11 cellular contexts compared by ENCODE assay signal in genomic region chr11:65643971-65644370, GRCh38. TPM values are rescaled to one million over a fixed set of nuclear protein-coding genes. Genes with fewer than 3 reads are reported as not detected.
DNase-seq lines count a peak whose midpoint lies in the region; ATAC-seq and TF ChIP-seq lines count a peak whose summit lies in the region.
"Had no signal": no experiment of that assay in that cellular context is flagged by ENCODE, and none has a peak within 500 bp of the region (broad histone marks: within the 10 kb centered on the region; RNA-seq: fewer than 3 reads in every experiment).

No MANE protein-coding gene starts in this region.

- TF ChIP-seq CTCF in neural progenitor cell (IDR thresholded peaks at IDR 0.05): no peak
- TF ChIP-seq CTCF in tibial artery (IDR thresholded peaks at IDR 0.05): no peak

- no peak overlapping the region for H3K27ac ChIP-seq in neural progenitor cell
- no peak overlapping the region for H3K27ac ChIP-seq in right cardiac atrium (ENCODE audit: low read length)
- H3K27ac ChIP-seq in tibial artery: no peak overlapping the region

- H3F3A ChIP-seq in neural progenitor cell (ENCODE audit: low read depth): peaks cover under 1% of the 10 kb centered on the region

- H3K9me3 ChIP-seq in NT2/D1 (ENCODE audit: insufficient read depth, low read length): no peaks in the 10 kb centered on the region
- H3K9me3 ChIP-seq in neural progenitor cell (ENCODE audit: low read depth): no peaks in the 10 kb centered on the region
- H3K9me3 ChIP-seq in right cardiac atrium (ENCODE audit: control insufficient read depth, low read length): no peaks in the 10 kb centered on the region
- no peaks in the 10 kb centered on the region for H3K9me3 ChIP-seq in tibial artery
- H3K9me3 ChIP-seq: BLaER1 treated with 17β-estradiol and CSF1 and Interleukin-3, amounts not matched to agents 10 nM and 100 nM; MG63 had no signal

- H4K20me1 ChIP-seq in neural progenitor cell (ENCODE audit: low read depth): peaks cover 6% of the 10 kb centered on the region

- 74% methylated on average over 6 of the region's 6 CpGs for WGBS in right cardiac atrium

- peaks cover 76% of the 10 kb centered on the region for H3K36me3 Mint-ChIP-seq in central memory CD8-positive, alpha-beta T cell (ENCODE audit: insufficient read depth)
- peaks cover 2% of the 10 kb centered on the region for H3K36me3 Mint-ChIP-seq in neural progenitor cell

- no peaks in the 10 kb centered on the region for H3K27me3 Mint-ChIP-seq in central memory CD8-positive, alpha-beta T cell
- H3K27me3 Mint-ChIP-seq in neural progenitor cell (ENCODE audit: insufficient read depth, low read depth): peaks cover 10% of the 10 kb centered on the region

- peak; percentile 25 for DNase-seq in Right ventricle myocardium inferior (ENCODE audit: missing footprints)
- DNase-seq in Right ventricle myocardium superior: no peak
- no peak for DNase-seq in NT2/D1 (ENCODE audit: low read depth, low spot score)
- DNase-seq in central memory CD8-positive, alpha-beta T cell (ENCODE audit: low spot score in 2 of 2): no peak
- DNase-seq in neural progenitor cell (ENCODE audit: low spot score): no peak
- DNase-seq in right cardiac atrium: no peak
- no peak for DNase-seq in tibial artery
- no peak for DNase-seq in NCI-H2171 treated with DMSO at 0.1 percent for 48 hours (lab: John Stamatoyannopoulos, UW)
- DNase-seq: activated T-cell treated with anti-CD3 and anti-CD28 coated beads, Interleukin-2, amount 50 U/mL, for 4 hours; MG63 had no signal

- H3K4me1 Mint-ChIP-seq in central memory CD8-positive, alpha-beta T cell: peaks cover 47% of the 10 kb centered on the region
- H3K4me1 Mint-ChIP-seq in neural progenitor cell: peaks cover 17% of the 10 kb centered on the region

- intact Hi-C loops in Right ventricle myocardium inferior (cut with DNase I) (no loop called here), Right ventricle myocardium superior (cut with DNase I) (no loop called here), right cardiac atrium (cut with DNase I) (no loop called here), tibial artery (cut with DNase I; ENCODE audit: low total_unique reads) (no loop called here)

- peak overlapping the region; percentile 55 for H3K4me3 Mint-ChIP-seq in central memory CD8-positive, alpha-beta T cell
- H3K4me3 Mint-ChIP-seq in neural progenitor cell: no peak overlapping the region
- H3K4me3 Mint-ChIP-seq: activated T-cell treated with anti-CD3 and anti-CD28 coated beads, Interleukin-2, amount 50 U/mL, for 4 hours had no signal

- H3K36me3 ChIP-seq in NT2/D1 (ENCODE audit: insufficient read depth, insufficient read length, low read length) (peaks cover 60% of the 10 kb centered on the region), neural progenitor cell (no peaks in the 10 kb centered on the region), tibial artery (peaks cover 0 to 43% (median 16%) of the 10 kb centered on the region in 3 donors)

- H3K27ac Mint-ChIP-seq in central memory CD8-positive, alpha-beta T cell (ENCODE audit: low read depth): peak overlapping the region; percentile 85
- peak overlapping the region; percentile 78 for H3K27ac Mint-ChIP-seq in neural progenitor cell

- H3K27me3 ChIP-seq in NT2/D1 (ENCODE audit: insufficient read depth, insufficient read length): no peaks in the 10 kb centered on the region
- H3K27me3 ChIP-seq in neural progenitor cell: peaks cover 34% of the 10 kb centered on the region
- H3K27me3 ChIP-seq in right cardiac atrium (ENCODE audit: control insufficient read depth, insufficient read depth): no peaks in the 10 kb centered on the region
- H3K27me3 ChIP-seq in tibial artery: no peaks in the 10 kb centered on the region
- H3K27me3 ChIP-seq: BLaER1 treated with 17β-estradiol and CSF1 and Interleukin-3, amounts not matched to agents 10 nM and 100 nM; MG63 had no signal

- H3K4me1 ChIP-seq in NT2/D1 (ENCODE audit: insufficient read depth, insufficient read length) (peaks cover 28% of the 10 kb centered on the region), neural progenitor cell (no peaks in the 10 kb centered on the region), right cardiac atrium (ENCODE audit: control insufficient read depth, insufficient read depth, low read length) (peaks cover 2% of the 10 kb centered on the region), tibial artery (peaks cover 0 to 32% (median 23%) of the 10 kb centered on the region in 4 donors)

- H3K4me2 ChIP-seq in neural progenitor cell: no peak overlapping the region

- H3K9ac ChIP-seq in NT2/D1 (ENCODE audit: insufficient read length, low read depth) (peak overlapping the region; percentile 10), neural progenitor cell (no peak overlapping the region)

- no peak for ATAC-seq in Right ventricle myocardium inferior
- ATAC-seq in Right ventricle myocardium superior (ENCODE audit: poor library complexity): no peak
- no peak for ATAC-seq in central memory CD8-positive, alpha-beta T cell (replicated peaks; ENCODE audit: extremely low read depth, poor library complexity, severe bottlenecking)
- no peak for ATAC-seq in right cardiac atrium

- H3K4me3 ChIP-seq in NT2/D1 (ENCODE audit: insufficient read length, low read depth) (no peak overlapping the region), neural progenitor cell (no peak overlapping the region), right cardiac atrium (ENCODE audit: low read length) (no peak overlapping the region), tibial artery (no peak overlapping the region)
- H3K4me3 ChIP-seq: BLaER1 treated with 17β-estradiol and CSF1 and Interleukin-3, amounts not matched to agents 10 nM and 100 nM; MG63 had no signal

- H2AFZ ChIP-seq in neural progenitor cell (replicated peaks): no peak overlapping the region

- H3K9me3 Mint-ChIP-seq in central memory CD8-positive, alpha-beta T cell: no peaks in the 10 kb centered on the region
- H3K9me3 Mint-ChIP-seq in neural progenitor cell: no peaks in the 10 kb centered on the region
- H3K9me3 Mint-ChIP-seq: activated T-cell treated with anti-CD3 and anti-CD28 coated beads, Interleukin-2, amount 50 U/mL, for 4 hours had no signal

- H3K79me2 ChIP-seq in neural progenitor cell (ENCODE audit: low read depth): no peaks in the 10 kb centered on the region

RNA-seq across cellular contexts. Expression of gene SIPA1, which starts 6.1 kb away (rescaled TPM):
- total RNA-seq in Right ventricle myocardium inferior (28.2 TPM), Right ventricle myocardium superior (22.5 TPM), neural progenitor cell (ENCODE audit: low replicate concordance) (4.7 and 16.4 TPM in 2 replicates), right cardiac atrium (10 to 100 TPM; 22.4 to 27.4 (median 26.2) TPM)
- 19.3 TPM for polyA plus RNA-seq in right cardiac atrium

RNA-seq across cellular contexts. Expression of gene RELA, which starts 18.7 kb away (rescaled TPM):
- 36.7 TPM for total RNA-seq in Right ventricle myocardium inferior
- total RNA-seq in Right ventricle myocardium superior: 31.0 TPM
- 11.0 and 14.7 TPM in 2 replicates for total RNA-seq in neural progenitor cell (ENCODE audit: low replicate concordance)
- total RNA-seq in right cardiac atrium: 10 to 100 TPM; 40.1 to 54.6 (median 40.9) TPM
- 30.6 TPM for polyA plus RNA-seq in right cardiac atrium

RNA-seq across cellular contexts. Expression of gene PCNX3, which starts 28.4 kb away (rescaled TPM):
- total RNA-seq in Right ventricle myocardium inferior (12.4 TPM), Right ventricle myocardium superior (9.3 TPM), neural progenitor cell (ENCODE audit: low replicate concordance) (6.6 and 19.3 TPM in 2 replicates), right cardiac atrium (10 to 100 TPM; 13.4 to 17.2 (median 14.8) TPM)
- 10.2 TPM for polyA plus RNA-seq in right cardiac atrium

RNA-seq across cellular contexts. Expression of gene MAP3K11, which starts 29.9 kb away (rescaled TPM):
- 40.0 TPM for total RNA-seq in Right ventricle myocardium inferior
- total RNA-seq in Right ventricle myocardium superior: 38.5 TPM
- total RNA-seq in neural progenitor cell (ENCODE audit: low replicate concordance): 9.9 and 42.0 TPM in 2 replicates
- total RNA-seq in right cardiac atrium: 10 to 100 TPM; 35.0 to 41.2 (median 38.1) TPM
- polyA plus RNA-seq in right cardiac atrium: 30.8 TPM

RNA-seq across cellular contexts. Expression of gene KCNK7, which starts 48.4 kb away (rescaled TPM):
- total RNA-seq in Right ventricle myocardium inferior (0.43 TPM), Right ventricle myocardium superior (0.81 TPM), neural progenitor cell (ENCODE audit: low replicate concordance) (0.34 TPM in 1 of 2 replicates, not detected in the other), right cardiac atrium (under 1 TPM; 0.28 to 0.88 (median 0.55) TPM)
- 0.18 TPM for polyA plus RNA-seq in right cardiac atrium
